In the genomic region with DNA sequence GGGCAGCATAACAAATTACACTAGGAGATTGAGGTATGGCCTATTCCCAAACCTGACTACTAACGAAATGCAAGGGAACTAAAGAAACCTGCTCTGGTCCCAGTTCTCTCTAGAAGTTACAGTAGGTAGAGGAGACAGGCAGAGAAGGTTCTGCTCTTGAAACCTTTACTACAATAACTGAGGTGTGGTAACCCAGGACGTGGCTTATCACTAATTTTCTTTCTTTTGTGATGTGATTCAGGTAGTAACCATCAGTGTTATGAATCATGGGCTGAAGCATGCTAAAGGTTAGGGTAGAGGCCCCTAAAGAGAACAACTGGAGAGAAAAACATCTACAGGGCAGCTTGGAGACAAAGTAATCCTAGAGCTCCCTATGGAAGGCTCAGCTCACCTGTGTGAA, we compare ENCODE assay signal across 18 cellular contexts. TPM values are rescaled to one million over a fixed set of nuclear protein-coding genes. Genes with fewer than 3 reads are reported as not detected.
DNase-seq lines count a peak whose midpoint lies in the region; ATAC-seq and TF ChIP-seq lines count a peak whose summit lies in the region.
"Had no signal": no experiment of that assay in that cellular context is flagged by ENCODE, and none has a peak within 500 bp of the region (broad histone marks: within the 10 kb centered on the region; RNA-seq: fewer than 3 reads in every experiment).

No MANE protein-coding gene starts in this region.

- no peaks in the 10 kb centered on the region for H3K4me1 Mint-ChIP-seq in activated T-cell treated with anti-CD3 and anti-CD28 coated beads, Interleukin-2, amount 50 U/mL, for 72 hours (ENCODE audit: low read depth)
- H3K4me1 Mint-ChIP-seq in CD8-positive, alpha-beta T cell (ENCODE audit: low read depth), result no peaks in the 10 kb centered on the region
- H3K4me1 Mint-ChIP-seq in activated T-helper 17 cell treated with anti-CD3 and anti-CD28 coated beads, Interleukin-2, amount 50 U/mL, for 72 hours, result no peaks in the 10 kb centered on the region
- no peaks in the 10 kb centered on the region for H3K4me1 Mint-ChIP-seq in memory B cell

- no peak for TF ChIP-seq CTCF in CD8-positive, alpha-beta T cell (IDR thresholded peaks at IDR 0.05)

- no peak overlapping the region for H3K27ac Mint-ChIP-seq in activated T-cell treated with anti-CD3 and anti-CD28 coated beads, Interleukin-2, amount 50 U/mL, for 72 hours
- peak overlapping the region; percentile 39 for H3K27ac Mint-ChIP-seq in CD8-positive, alpha-beta T cell
- H3K27ac Mint-ChIP-seq in activated T-helper 17 cell treated with anti-CD3 and anti-CD28 coated beads, Interleukin-2, amount 50 U/mL, for 72 hours, result peak overlapping the region; percentile 57
- peak overlapping the region; percentile 31 for H3K27ac Mint-ChIP-seq in memory B cell

- no peaks in the 10 kb centered on the region for H3K9me3 Mint-ChIP-seq in activated T-cell treated with anti-CD3 and anti-CD28 coated beads, Interleukin-2, amount 50 U/mL, for 72 hours
- no peaks in the 10 kb centered on the region for H3K9me3 Mint-ChIP-seq in CD8-positive, alpha-beta T cell
- no peaks in the 10 kb centered on the region for H3K9me3 Mint-ChIP-seq in activated T-helper 17 cell treated with anti-CD3 and anti-CD28 coated beads, Interleukin-2, amount 50 U/mL, for 72 hours
- H3K9me3 Mint-ChIP-seq in memory B cell, result no peaks in the 10 kb centered on the region

- H3K4me3 Mint-ChIP-seq in activated T-cell treated with anti-CD3 and anti-CD28 coated beads, Interleukin-2, amount 50 U/mL, for 72 hours, result no peak overlapping the region
- H3K4me3 Mint-ChIP-seq in CD8-positive, alpha-beta T cell, result no peak overlapping the region
- no peak overlapping the region for H3K4me3 Mint-ChIP-seq in activated T-helper 17 cell treated with anti-CD3 and anti-CD28 coated beads, Interleukin-2, amount 50 U/mL, for 72 hours
- no peak overlapping the region for H3K4me3 Mint-ChIP-seq in memory B cell

- no peak overlapping the region for H3K4me3 ChIP-seq in CD8-positive, alpha-beta T cell (ENCODE audit: low read depth, low read length)
- H3K4me3 ChIP-seq: MG63 had no signal

- H3K36me3 Mint-ChIP-seq in activated T-cell treated with anti-CD3 and anti-CD28 coated beads, Interleukin-2, amount 50 U/mL, for 72 hours (ENCODE audit: insufficient read depth in 2 of 2), result peaks cover 0 to 3% of the 10 kb centered on the region in 2 donors
- H3K36me3 Mint-ChIP-seq in CD8-positive, alpha-beta T cell, result peaks cover 75% of the 10 kb centered on the region
- peaks cover 72% of the 10 kb centered on the region for H3K36me3 Mint-ChIP-seq in activated T-helper 17 cell treated with anti-CD3 and anti-CD28 coated beads, Interleukin-2, amount 50 U/mL, for 72 hours (ENCODE audit: low read depth)
- peaks cover 19% of the 10 kb centered on the region for H3K36me3 Mint-ChIP-seq in memory B cell

- CTCF ChIA-PET in CD8-positive, alpha-beta T cell (lab: Charles Lee), result interaction anchor here (0.9 kb wide), 1 partner anchor 137 kb away, joined by 3 read pairs; the partner anchor contains the start of gene CCDC184

- POLR2A ChIA-PET in CD8-positive, alpha-beta T cell (lab: Charles Lee), result no interaction called here

- H3K4me1 ChIP-seq in CD8-positive, alpha-beta T cell (ENCODE audit: insufficient read depth, low read length), result no peaks in the 10 kb centered on the region

- DNase-seq in activated T-cell treated with anti-CD3 and anti-CD28 coated beads, Interleukin-2, amount 50 U/mL, for 72 hours, result no peak
- DNase-seq in activated T-cell treated with anti-CD3 and anti-CD28 coated beads, Interleukin-2, amount 50 U/mL, for 1 hour, result no peak
- no peak for DNase-seq in CD8-positive, alpha-beta T cell
- DNase-seq in memory B cell (ENCODE audit: low spot score in 2 of 2), result no peak
- DNase-seq: HCEC 1CT, KBM-7, MG63, NCI-H2029, NCI-H2227 treated with DMSO at 0.1 percent for 48 hours, NCI-H526 treated with DMSO at 0.1 percent for 48 hours, SHP77 had no signal

- intact Hi-C loops in CD8-positive, alpha-beta T cell (cut with DNase I, micrococcal nuclease), result no loop called here

- no peaks in the 10 kb centered on the region for H3K9me3 ChIP-seq in CD8-positive, alpha-beta T cell (ENCODE audit: low read length)
- H3K9me3 ChIP-seq: MG63 had no signal

- H3K36me3 ChIP-seq in CD8-positive, alpha-beta T cell (ENCODE audit: insufficient read depth, low read length), result peaks cover 20% of the 10 kb centered on the region

- H3K27me3 Mint-ChIP-seq in activated T-cell treated with anti-CD3 and anti-CD28 coated beads, Interleukin-2, amount 50 U/mL, for 72 hours (ENCODE audit: low read depth), result no peaks in the 10 kb centered on the region
- no peaks in the 10 kb centered on the region for H3K27me3 Mint-ChIP-seq in CD8-positive, alpha-beta T cell (ENCODE audit: low read depth)
- no peaks in the 10 kb centered on the region for H3K27me3 Mint-ChIP-seq in activated T-helper 17 cell treated with anti-CD3 and anti-CD28 coated beads, Interleukin-2, amount 50 U/mL, for 72 hours
- no peaks in the 10 kb centered on the region for H3K27me3 Mint-ChIP-seq in memory B cell

- ATAC-seq in activated T-cell treated with anti-CD3 and anti-CD28 coated beads, Interleukin-2, amount 50 U/mL, for 72 hours (replicated peaks in 1 of 2), result peak; percentile 50 to 64
- ATAC-seq in CD8-positive, alpha-beta T cell, result no peak
- ATAC-seq in activated T-helper 17 cell treated with anti-CD3 and anti-CD28 coated beads, Interleukin-2, amount 50 U/mL, for 72 hours (replicated peaks), result peak; percentile 23
- ATAC-seq in memory B cell (ENCODE audit: low read depth) (no peak), GM18907 (IDR thresholded peaks at IDR 0.05; ENCODE audit: unreplicated experiment) (no peak), GM18861 (IDR thresholded peaks at IDR 0.05; ENCODE audit: unreplicated experiment) (no peak)
- ATAC-seq: Panc1 had no signal

- H3K27me3 ChIP-seq in CD8-positive, alpha-beta T cell (ENCODE audit: insufficient read depth, low read length), result no peaks in the 10 kb centered on the region
- H3K27me3 ChIP-seq: MG63 had no signal

- no peak overlapping the region for H3K27ac ChIP-seq in CD8-positive, alpha-beta T cell (ENCODE audit: low read depth, low read length)
- H3K27ac ChIP-seq: RWPE1 had no signal

RNA-seq across cellular contexts. Expression of gene COL2A1, which starts 41.7 kb away (rescaled TPM):
- total RNA-seq in activated T-cell treated with anti-CD3 and anti-CD28 coated beads, Interleukin-2, amount 50 U/mL, for 72 hours, result under 1 TPM in 1 of 2 donors, not detected in 1; 0.14 TPM
- not detected for total RNA-seq in CD8-positive, alpha-beta T cell
- not detected for total RNA-seq in activated T-helper 17 cell treated with anti-CD3 and anti-CD28 coated beads, Interleukin-2, amount 50 U/mL, for 72 hours
- total RNA-seq: A172, LHCN-M2 had no signal

RNA-seq across cellular contexts. Expression of gene SENP1, which starts 59.9 kb away (rescaled TPM):
- 10 to 100 TPM; 58.4 to 68.7 TPM for total RNA-seq in activated T-cell treated with anti-CD3 and anti-CD28 coated beads, Interleukin-2, amount 50 U/mL, for 72 hours
- 10 to 100 TPM; 24.4 to 24.6 TPM for total RNA-seq in CD8-positive, alpha-beta T cell
- total RNA-seq in activated T-helper 17 cell treated with anti-CD3 and anti-CD28 coated beads, Interleukin-2, amount 50 U/mL, for 72 hours, result 10 to 100 TPM; 37.5 to 42.3 TPM

Comparison
In these comparisons a context has a peak if more than half of its experiments do, and no peak if none do; other contexts are left out.
1. ATAC-seq: peak in activated T-cell treated with anti-CD3 and anti-CD28 coated beads, Interleukin-2, amount 50 U/mL, for 72 hours (2 of 2) and activated T-helper 17 cell treated with anti-CD3 and anti-CD28 coated beads, Interleukin-2, amount 50 U/mL, for 72 hours (single experiment); none in CD8-positive, alpha-beta T cell (single experiment), memory B cell (single experiment), GM18907 (single experiment) and GM18861 (single experiment).